Comparison of ENCODE assay signal across 8 cellular contexts in the genomic region with DNA sequence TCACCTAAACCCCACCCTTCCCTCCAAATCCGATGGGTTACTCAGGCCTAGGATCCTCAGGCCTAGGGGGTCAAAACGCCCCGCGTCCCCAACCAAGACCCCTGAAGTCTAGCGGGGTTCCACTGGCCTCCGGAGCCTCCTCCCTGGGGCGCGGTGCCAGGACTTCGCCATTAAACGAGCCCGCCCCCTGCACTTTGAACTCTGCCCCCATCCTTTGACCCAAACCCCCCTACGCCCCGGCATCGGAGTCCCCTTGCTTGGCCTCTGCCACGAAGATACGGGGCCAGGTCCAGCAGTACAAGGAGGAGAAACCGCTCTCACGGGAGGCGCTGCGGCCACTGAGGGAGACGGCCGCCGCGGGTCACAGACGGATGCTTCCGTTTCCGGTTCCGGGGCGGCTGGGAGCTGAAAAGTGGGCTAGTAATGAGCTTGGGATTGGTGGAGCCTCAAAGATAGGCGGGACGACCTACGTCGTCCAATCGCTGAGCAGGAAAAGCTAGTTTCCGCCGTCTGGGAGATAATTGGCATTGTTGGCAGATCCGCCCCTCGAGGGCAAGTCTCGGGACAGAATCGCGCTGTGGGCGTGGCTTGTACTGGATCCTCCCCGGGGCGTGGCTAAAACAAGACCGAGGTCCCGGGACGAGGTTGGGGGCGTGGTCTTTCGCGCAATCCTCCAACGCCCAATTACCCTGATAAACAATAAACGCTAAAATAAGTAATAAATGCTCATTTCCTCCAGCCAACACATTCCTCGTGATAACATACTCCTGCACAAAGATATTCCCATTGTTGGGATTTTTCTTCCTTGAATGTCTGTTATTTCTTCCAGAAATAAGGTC. TPM values are rescaled to one million over a fixed set of nuclear protein-coding genes. Genes with fewer than 3 reads are reported as not detected.
A peak's percentile ranks its signal among the peaks of the same experiment; 100 is the strongest.
DNase-seq lines count a peak whose midpoint lies in the region; ATAC-seq and TF ChIP-seq lines count a peak whose summit lies in the region.

No MANE protein-coding gene starts in this region.

- DNase-seq in CD14-positive monocyte (ENCODE audit: low spot score), result peak; percentile 100
- DNase-seq in NCI-H748 (lab: John Stamatoyannopoulos, UW; ENCODE audit: unreplicated experiment), result peak; percentile 98
- peak; percentile 100 for DNase-seq in activated CD4-positive, alpha-beta T cell treated with anti-CD3 and anti-CD28 coated beads, Interleukin-2, amount 50 U/mL, for 4 hours
- peak; percentile 100 for DNase-seq in left lobe of liver (ENCODE audit: low spot score)
- DNase-seq in stimulated activated CD4-positive, alpha-beta T cell treated with anti-CD3 and anti-CD28 coated beads, Interleukin-2, amount 100 ng/mL, for 24 hours, result peak; percentile 100

- peaks cover 0 to 4% (median 2%) of the 10 kb centered on the region in 7 donors for H3K9me3 Mint-ChIP-seq in CD14-positive monocyte
- no peaks in the 10 kb centered on the region for H3K9me3 Mint-ChIP-seq in dendritic cell treated with granulocyte-macrophage colony-stimulating factor and Interleukin-4, amounts not matched to agents 40 ng/mL and 50 ng/mL, for 4 days

- H3K4me1 Mint-ChIP-seq in CD14-positive monocyte, result peaks cover 14% of the 10 kb centered on the region
- H3K4me1 Mint-ChIP-seq in dendritic cell treated with granulocyte-macrophage colony-stimulating factor and Interleukin-4, amounts not matched to agents 40 ng/mL and 50 ng/mL, for 4 days (ENCODE audit: low read depth), result peaks cover 11% of the 10 kb centered on the region

- peak; percentile 92 for ATAC-seq in GM19395 (IDR thresholded peaks at IDR 0.05; ENCODE audit: unreplicated experiment)
- ATAC-seq in HG03558 (IDR thresholded peaks at IDR 0.05; ENCODE audit: extremely low read depth, unreplicated experiment), result peak; percentile 60
- ATAC-seq in left lobe of liver, result peak; percentile 91

- intact Hi-C loops in CD14-positive monocyte (cut with micrococcal nuclease), result loop anchor here in 1 of 2 donors (1.0 to 10.0 kb wide), 2 partner anchors 154 to 235 kb away; a partner anchor contains a TSS
- intact Hi-C loops in dendritic cell treated with granulocyte-macrophage colony-stimulating factor and Interleukin-4, amounts not matched to agents 40 ng/mL and 50 ng/mL, for 4 days (cut with micrococcal nuclease), result no loop called here

- H3K27me3 Mint-ChIP-seq in CD14-positive monocyte (ENCODE audit: low read depth in 3 of 3), result peaks cover 0 to 5% (median 0%) of the 10 kb centered on the region in 3 donors
- no peaks in the 10 kb centered on the region for H3K27me3 Mint-ChIP-seq in dendritic cell treated with granulocyte-macrophage colony-stimulating factor and Interleukin-4, amounts not matched to agents 40 ng/mL and 50 ng/mL, for 4 days

- peak overlapping the region; percentile 97 to 99 (median 99) for H3K27ac Mint-ChIP-seq in CD14-positive monocyte
- H3K27ac Mint-ChIP-seq in dendritic cell treated with granulocyte-macrophage colony-stimulating factor and Interleukin-4, amounts not matched to agents 40 ng/mL and 50 ng/mL, for 4 days, result peak overlapping the region; percentile 96

- no peak for TF ChIP-seq CTCF in CD14-positive monocyte (IDR thresholded peaks at IDR 0.05)

- H3K4me3 Mint-ChIP-seq in CD14-positive monocyte, result peak overlapping the region; percentile 95 to 97
- H3K4me3 Mint-ChIP-seq in dendritic cell treated with granulocyte-macrophage colony-stimulating factor and Interleukin-4, amounts not matched to agents 40 ng/mL and 50 ng/mL, for 4 days, result peak overlapping the region; percentile 98

- H3K36me3 Mint-ChIP-seq in CD14-positive monocyte, result peaks cover 2 to 3% of the 10 kb centered on the region in 2 donors
- H3K36me3 Mint-ChIP-seq in dendritic cell treated with granulocyte-macrophage colony-stimulating factor and Interleukin-4, amounts not matched to agents 40 ng/mL and 50 ng/mL, for 4 days (ENCODE audit: low read depth), result peaks cover 30% of the 10 kb centered on the region

RNA-seq across cellular contexts. Expression of a gene that starts 5.7 kb away (rescaled TPM):
- polyA plus RNA-seq in CD14-positive monocyte, result 1 to 10 TPM in 1 of 2 donors, under 1 TPM in 1; 0.30 to 1.0 TPM
- 1.4 TPM for total RNA-seq in left lobe of liver

RNA-seq across cellular contexts. Expression of a gene that starts 26.9 kb away (rescaled TPM):
- polyA plus RNA-seq in CD14-positive monocyte, result not detected
- 3.6 TPM for total RNA-seq in left lobe of liver

RNA-seq across cellular contexts. Expression of a gene that starts 49.8 kb away (rescaled TPM):
- 1 to 10 TPM; 1.9 to 2.1 TPM for polyA plus RNA-seq in CD14-positive monocyte
- total RNA-seq in left lobe of liver, result 1.2 TPM

Comparison
In these comparisons a context has a peak if more than half of its experiments do, and no peak if none do; other contexts are left out.
1. Peak in every context shown above with its lines: DNase-seq and ATAC-seq.